In genomic region chr16:2429037-2429770, GRCh38 we compare ENCODE assay signal across 8 cellular contexts. TPM values are rescaled to one million over a fixed set of nuclear protein-coding genes. Genes with fewer than 3 reads are reported as not detected.
DNase-seq lines count a peak whose midpoint lies in the region; ATAC-seq and TF ChIP-seq lines count a peak whose summit lies in the region.

Gene CCNF (plus strand): TSS chr16:2429447. CDS start chr16:2429482, 35 bp downstream.

- intact Hi-C loops in mucosa of descending colon (cut with DNase I, micrococcal nuclease) = no loop called here

- H3K27ac ChIP-seq in OCI-LY3 (ENCODE audit: low read length) (peak within 1 kb of the TSS; percentile 55), epithelial cell of prostate (peak within 1 kb of the TSS; percentile 14)

- no peak for TF ChIP-seq CTCF in OCI-LY3 (IDR thresholded peaks at IDR 0.05; ENCODE audit: low read depth, low read length)
- TF ChIP-seq CTCF in mucosa of descending colon (IDR thresholded peaks at IDR 0.05) = no peak

- H3K4me3 ChIP-seq in OCI-LY3 (ENCODE audit: low read length) (peak within 1 kb of the TSS; percentile 92), mucosa of descending colon (peak within 1 kb of the TSS; percentile 56)

- ATAC-seq in GM21526 (IDR thresholded peaks at IDR 0.05; ENCODE audit: low FRiP score, unreplicated experiment) (peak; percentile 73), mucosa of descending colon (peak; percentile 96)

- peak within 1 kb of the TSS; percentile 98 for H3K4me2 ChIP-seq in OCI-LY3 (ENCODE audit: low read length)

- H3K4me1 ChIP-seq in OCI-LY3 (ENCODE audit: low read length) (peaks cover 18% of the 10 kb centered on the region), mucosa of descending colon (ENCODE audit: low read depth) (peaks cover 8% of the 10 kb centered on the region)

- DNase-seq in DMS 273 treated with DMSO at 0.1 percent for 48 hours (lab: John Stamatoyannopoulos, UW) (peak; percentile 90), HuH-7.5 (ENCODE audit: low spot score) (peak; percentile 94), activated T-cell treated with anti-CD3 and anti-CD28 coated beads for 4 hours (peak; percentile 96), epithelial cell of prostate (ENCODE audit: low read depth, low spot score) (peak; percentile 61), mucosa of descending colon (peak; percentile 98 to 99 (median 99))
- peak; percentile 95 to 96 for DNase-seq in stimulated activated CD8-positive, alpha-beta memory T cell treated with anti-CD3 and anti-CD28 coated beads, Interleukin-4, amount 100 ng/mL, for 1 hour (ENCODE audit: low read depth in 2 of 2, low spot score in 1 of 2)

- peaks cover 20% of the 10 kb centered on the region for H3K79me2 ChIP-seq in OCI-LY3 (ENCODE audit: low read length)

- peak within 1 kb of the TSS; percentile 38; the same call in 1 of the 2 replicates for H2AFZ ChIP-seq in OCI-LY3 (ENCODE audit: low read depth, low read length)

- H3K9me3 ChIP-seq in OCI-LY3 (ENCODE audit: insufficient read depth, low read length) (no peaks in the 10 kb centered on the region), mucosa of descending colon (no peaks in the 10 kb centered on the region)

- H3K36me3 ChIP-seq in OCI-LY3 (replicated peaks; ENCODE audit: low read depth, low read length) (peaks cover 22% of the 10 kb centered on the region), mucosa of descending colon (ENCODE audit: low read depth) (no peaks in the 10 kb centered on the region)

- H4K20me1 ChIP-seq in OCI-LY3 (ENCODE audit: insufficient read depth, low read length) = peaks cover 14% of the 10 kb centered on the region

- peak within 1 kb of the TSS; percentile 94 for H3K9ac ChIP-seq in OCI-LY3 (ENCODE audit: low read length)

- no peaks in the 10 kb centered on the region for H3K27me3 ChIP-seq in OCI-LY3 (ENCODE audit: low read depth, low read length)

RNA-seq across cellular contexts. Expression of gene CCNF, which starts in this region (rescaled TPM):
- 10 to 100 TPM in 1 of 3 donors, 1 to 10 TPM in 2; 3.4 to 12.7 (median 3.7) TPM for total RNA-seq in mucosa of descending colon

Comparison
In these comparisons a context has a peak if more than half of its experiments do, and no peak if none do; other contexts are left out.
1. Peak in every context shown above with its lines: DNase-seq, ATAC-seq, H3K4me3 ChIP-seq and H3K27ac ChIP-seq.